ENCODE assay signal across 1 cellular context in the genomic region with DNA sequence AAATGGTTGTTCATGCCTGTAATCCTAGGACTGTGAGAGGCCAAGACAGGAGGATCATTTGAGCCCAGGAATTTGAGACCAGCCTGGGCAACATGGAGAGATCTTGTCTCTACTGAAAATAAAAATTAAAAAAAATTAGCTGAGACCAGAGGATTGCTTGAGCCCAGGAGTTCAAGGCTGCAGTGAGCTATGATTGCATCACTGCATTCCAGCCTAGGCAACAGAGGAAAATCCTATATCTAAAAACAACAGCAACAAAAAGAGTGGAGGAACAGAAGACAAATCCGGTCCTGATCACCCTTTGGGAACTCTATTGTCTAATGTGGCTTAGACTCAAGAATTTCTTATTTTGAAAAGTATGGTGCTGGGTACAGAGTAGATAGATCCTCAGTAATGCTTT.
A peak's percentile ranks its signal among the peaks of the same experiment; 100 is the strongest.
TF ChIP-seq lines count a peak whose summit lies in the region.

No MANE protein-coding gene starts in this region.

TF ChIP-seq in HepG2, 621 proteins besides CTCF, POLR2A, EP300 and RAD21 (continued from another document):
- 0 out of 2 replicates have a peak, but pooled peaks have one; percentile 31 for TF ChIP-seq SOX13 (IDR thresholded peaks at IDR 0.05)
- TF ChIP-seq SOX13 (CRISPR knock-in tag; conservative IDR thresholded peaks at IDR 0.05 in 1 of 2, IDR thresholded peaks at IDR 0.05 in 1 of 2) = peak in 1 of 2 experiments; percentile 56; a peak in 1 of 4 replicates
- TF ChIP-seq ZNF121 (CRISPR knock-in tag; IDR thresholded peaks at IDR 0.05) = no peak
- TF ChIP-seq CBFB (CRISPR knock-in tag; IDR thresholded peaks at IDR 0.05) = no peak
- no peak for TF ChIP-seq ZMYM3 (CRISPR knock-in tag; IDR thresholded peaks at IDR 0.05)
TF ChIP-seq in HepG2: peak in this region for 27.
